In the genomic region with DNA sequence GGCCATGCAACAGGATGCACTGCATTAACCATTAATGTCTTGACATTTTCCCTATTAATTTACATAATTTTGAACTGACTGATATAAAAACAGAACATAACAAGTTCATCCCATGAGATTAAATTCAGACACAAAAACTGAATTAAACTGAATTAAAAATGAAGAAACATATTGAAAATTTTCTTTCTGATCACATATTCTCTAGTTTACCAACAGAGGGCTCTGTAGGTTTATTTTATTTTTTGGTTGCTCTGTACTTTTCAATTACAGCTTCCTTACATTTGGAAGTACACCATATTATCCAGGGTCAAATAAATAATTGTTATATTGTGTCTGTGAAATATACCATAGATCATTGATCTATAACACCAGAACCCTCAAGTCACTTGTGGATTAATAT, we compare ENCODE assay signal across 3 cellular contexts.
A peak's percentile ranks its signal among the peaks of the same experiment; 100 is the strongest.
TF ChIP-seq lines count a peak whose summit lies in the region.

No MANE protein-coding gene starts in this region.

TF ChIP-seq in SK-N-SH, 30 proteins besides CTCF, POLR2A, EP300 and RAD21:
- TF ChIP-seq MXI1 (IDR thresholded peaks at IDR 0.05; ENCODE audit: low read depth, low read length) (no peak), ELF1 (IDR thresholded peaks at IDR 0.05) (no peak), MEF2A (IDR thresholded peaks at IDR 0.05; ENCODE audit: borderline replicate concordance, low read depth) (no peak), TCF12 (IDR thresholded peaks at IDR 0.05) (no peak), SMC3 (IDR thresholded peaks at IDR 0.05; ENCODE audit: low read depth, low read length) (peak; percentile 20; the same call in 1 of the 2 replicates)
- TF ChIP-seq, protein P1, sequence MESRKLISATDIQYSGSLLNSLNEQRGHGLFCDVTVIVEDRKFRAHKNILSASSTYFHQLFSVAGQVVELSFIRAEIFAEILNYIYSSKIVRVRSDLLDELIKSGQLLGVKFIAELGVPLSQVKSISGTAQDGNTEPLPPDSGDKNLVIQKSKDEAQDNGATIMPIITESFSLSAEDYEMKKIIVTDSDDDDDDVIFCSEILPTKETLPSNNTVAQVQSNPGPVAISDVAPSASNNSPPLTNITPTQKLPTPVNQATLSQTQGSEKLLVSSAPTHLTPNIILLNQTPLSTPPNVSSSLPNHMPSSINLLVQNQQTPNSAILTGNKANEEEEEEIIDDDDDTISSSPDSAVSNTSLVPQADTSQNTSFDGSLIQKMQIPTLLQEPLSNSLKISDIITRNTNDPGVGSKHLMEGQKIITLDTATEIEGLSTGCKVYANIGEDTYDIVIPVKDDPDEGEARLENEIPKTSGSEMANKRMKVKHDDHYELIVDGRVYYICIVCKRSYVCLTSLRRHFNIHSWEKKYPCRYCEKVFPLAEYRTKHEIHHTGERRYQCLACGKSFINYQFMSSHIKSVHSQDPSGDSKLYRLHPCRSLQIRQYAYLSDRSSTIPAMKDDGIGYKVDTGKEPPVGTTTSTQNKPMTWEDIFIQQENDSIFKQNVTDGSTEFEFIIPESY (IDR thresholded peaks at IDR 0.05; ENCODE audit: borderline replicate concordance, low read depth) = no peak

TF ChIP-seq in SK-N-SH treated with all-trans-retinoic acid at 6 μM for 48 hours, 23 proteins besides CTCF, POLR2A, EP300 and RAD21:
- TF ChIP-seq TCF4 (CRISPR knock-in tag; IDR thresholded peaks at IDR 0.05; ENCODE audit: borderline replicate concordance) (no peak), ZNF70 (CRISPR knock-in tag; IDR thresholded peaks at IDR 0.05) (no peak), RARB (CRISPR knock-in tag; IDR thresholded peaks at IDR 0.05) (no peak), OSR1 (CRISPR knock-in tag; IDR thresholded peaks at IDR 0.05) (no peak), PPARA (CRISPR knock-in tag; IDR thresholded peaks at IDR 0.05; ENCODE audit: borderline replicate concordance) (no peak)
- TF ChIP-seq, protein P2, sequence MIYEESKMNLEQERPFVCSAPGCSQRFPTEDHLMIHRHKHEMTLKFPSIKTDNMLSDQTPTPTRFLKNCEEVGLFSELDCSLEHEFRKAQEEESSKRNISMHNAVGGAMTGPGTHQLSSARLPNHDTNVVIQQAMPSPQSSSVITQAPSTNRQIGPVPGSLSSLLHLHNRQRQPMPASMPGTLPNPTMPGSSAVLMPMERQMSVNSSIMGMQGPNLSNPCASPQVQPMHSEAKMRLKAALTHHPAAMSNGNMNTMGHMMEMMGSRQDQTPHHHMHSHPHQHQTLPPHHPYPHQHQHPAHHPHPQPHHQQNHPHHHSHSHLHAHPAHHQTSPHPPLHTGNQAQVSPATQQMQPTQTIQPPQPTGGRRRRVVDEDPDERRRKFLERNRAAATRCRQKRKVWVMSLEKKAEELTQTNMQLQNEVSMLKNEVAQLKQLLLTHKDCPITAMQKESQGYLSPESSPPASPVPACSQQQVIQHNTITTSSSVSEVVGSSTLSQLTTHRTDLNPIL (CRISPR knock-in tag; IDR thresholded peaks at IDR 0.05; ENCODE audit: low read depth) = no peak
TF ChIP-seq in SK-N-SH treated with all-trans-retinoic acid at 6 μM for 48 hours: peak in this region for 0.

TF ChIP-seq in endothelial cell of umbilical vein, 7 proteins besides CTCF, POLR2A, EP300 and RAD21:
- no peak for TF ChIP-seq EZH2 (IDR thresholded peaks at IDR 0.05; ENCODE audit: borderline replicate concordance, low read depth, low read length, severe bottlenecking)
- no peak for TF ChIP-seq GATA2 (IDR thresholded peaks at IDR 0.05; ENCODE audit: insufficient read depth, insufficient read length, low read depth, low read length)
- TF ChIP-seq, protein P3, sequence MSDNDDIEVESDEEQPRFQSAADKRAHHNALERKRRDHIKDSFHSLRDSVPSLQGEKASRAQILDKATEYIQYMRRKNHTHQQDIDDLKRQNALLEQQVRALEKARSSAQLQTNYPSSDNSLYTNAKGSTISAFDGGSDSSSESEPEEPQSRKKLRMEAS (IDR thresholded peaks at IDR 0.05; ENCODE audit: insufficient read depth, insufficient read length) = no peak
- TF ChIP-seq FOS (IDR thresholded peaks at IDR 0.05; ENCODE audit: borderline replicate concordance, insufficient read depth, low read length) = no peak
- TF ChIP-seq MYC (IDR thresholded peaks at IDR 0.05; ENCODE audit: low read depth, low read length) = no peak
- no peak for TF ChIP-seq JUN (IDR thresholded peaks at IDR 0.05; ENCODE audit: borderline replicate concordance, insufficient read depth, insufficient read length, low read depth)
- TF ChIP-seq POLR2AphosphoS5 (IDR thresholded peaks at IDR 0.05; ENCODE audit: insufficient read depth, low read depth, low read length) = no peak
